Comparison of ENCODE assay signal across 1 cellular context in the genomic region with DNA sequence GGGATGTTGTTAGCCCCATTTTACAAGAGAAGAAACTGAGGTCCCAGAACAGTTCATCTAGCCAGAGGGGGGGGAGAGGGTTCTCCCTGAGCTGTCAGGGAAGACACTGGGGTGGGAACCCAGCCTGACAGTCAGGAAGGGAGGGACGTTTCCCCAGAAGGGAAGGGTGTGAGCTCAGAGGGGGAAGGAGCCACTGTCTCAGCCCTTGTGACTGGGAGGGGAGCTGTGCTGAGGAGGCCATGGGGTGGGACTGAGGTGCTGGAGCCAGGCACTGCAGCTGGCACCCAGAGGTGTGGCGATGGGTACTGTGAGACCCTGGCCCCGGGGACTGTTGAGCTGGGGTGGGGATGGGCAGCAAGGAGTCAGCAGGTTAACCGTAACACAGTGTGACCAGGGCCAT.
TF ChIP-seq lines count a peak whose summit lies in the region.

No MANE protein-coding gene starts in this region.

TF ChIP-seq in HepG2, 621 proteins besides CTCF, POLR2A, EP300 and RAD21:
- no peak for TF ChIP-seq GZF1 (CRISPR knock-in tag; IDR thresholded peaks at IDR 0.05)
- TF ChIP-seq ZBTB21 (CRISPR knock-in tag; IDR thresholded peaks at IDR 0.05), result no peak
- TF ChIP-seq, protein P1, sequence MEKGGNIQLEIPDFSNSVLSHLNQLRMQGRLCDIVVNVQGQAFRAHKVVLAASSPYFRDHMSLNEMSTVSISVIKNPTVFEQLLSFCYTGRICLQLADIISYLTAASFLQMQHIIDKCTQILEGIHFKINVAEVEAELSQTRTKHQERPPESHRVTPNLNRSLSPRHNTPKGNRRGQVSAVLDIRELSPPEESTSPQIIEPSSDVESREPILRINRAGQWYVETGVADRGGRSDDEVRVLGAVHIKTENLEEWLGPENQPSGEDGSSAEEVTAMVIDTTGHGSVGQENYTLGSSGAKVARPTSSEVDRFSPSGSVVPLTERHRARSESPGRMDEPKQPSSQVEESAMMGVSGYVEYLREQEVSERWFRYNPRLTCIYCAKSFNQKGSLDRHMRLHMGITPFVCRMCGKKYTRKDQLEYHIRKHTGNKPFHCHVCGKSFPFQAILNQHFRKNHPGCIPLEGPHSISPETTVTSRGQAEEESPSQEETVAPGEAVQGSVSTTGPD (CRISPR knock-in tag; IDR thresholded peaks at IDR 0.05), result no peak
- no peak for TF ChIP-seq GABPB1 (CRISPR knock-in tag; IDR thresholded peaks at IDR 0.05)
- no peak for TF ChIP-seq BRD4 (CRISPR knock-in tag; IDR thresholded peaks at IDR 0.05)
- no peak for TF ChIP-seq MXD4 (CRISPR knock-in tag; IDR thresholded peaks at IDR 0.05)
